Comparison of ENCODE assay signal across 1 cellular context in genomic region chr19:8320564-8321066, GRCh38.
TF ChIP-seq lines count a peak whose summit lies in the region.

No MANE protein-coding gene starts in this region.

TF ChIP-seq in K562, 482 proteins besides CTCF, POLR2A, EP300 and RAD21 (continued from another document):
- no peak for TF ChIP-seq MGA (IDR thresholded peaks at IDR 0.05)
- TF ChIP-seq COPS2 (conservative IDR thresholded peaks at IDR 0.05) = no peak
- no peak for TF ChIP-seq RBM15 (IDR thresholded peaks at IDR 0.05; ENCODE audit: insufficient read depth, low read length)
- 0 out of 2 replicates have a peak, but pooled peaks have one; percentile 12 for TF ChIP-seq ARID3B (CRISPR knock-in tag; IDR thresholded peaks at IDR 0.05; ENCODE audit: borderline replicate concordance)
- no peak for TF ChIP-seq RBM25 (IDR thresholded peaks at IDR 0.05; ENCODE audit: low read depth, low read length, severe bottlenecking)
- 0 out of 2 replicates have a peak, but pooled peaks have one; percentile 16 for TF ChIP-seq ZBTB2 (IDR thresholded peaks at IDR 0.05)
- no peak for TF ChIP-seq MEF2A (IDR thresholded peaks at IDR 0.05; ENCODE audit: control insufficient read depth, low read depth, low read length)
- no peak for TF ChIP-seq HEY1 (CRISPR knock-in tag; IDR thresholded peaks at IDR 0.05; ENCODE audit: borderline replicate concordance)
- no peak for TF ChIP-seq CHD2 (IDR thresholded peaks at IDR 0.05; ENCODE audit: low read depth, low read length)
- 0 out of 2 replicates have a peak, but pooled peaks have one; percentile 5 for TF ChIP-seq ARID4B (CRISPR knock-in tag; IDR thresholded peaks at IDR 0.05)
- no peak for TF ChIP-seq HDAC1 (IDR thresholded peaks at IDR 0.05)
- TF ChIP-seq KLF10 (CRISPR knock-in tag; IDR thresholded peaks at IDR 0.05) = no peak
- no peak for TF ChIP-seq ZBTB9 (CRISPR knock-in tag; IDR thresholded peaks at IDR 0.05)
- TF ChIP-seq ZBTB34 (CRISPR knock-in tag; IDR thresholded peaks at IDR 0.05) = no peak
- peak; percentile 17 for TF ChIP-seq BRD9 (IDR thresholded peaks at IDR 0.05; ENCODE audit: low read depth, partially characterized antibody)
- no peak for TF ChIP-seq CBFA2T2 (conservative IDR thresholded peaks at IDR 0.05)
- TF ChIP-seq ZNF133 (CRISPR knock-in tag; IDR thresholded peaks at IDR 0.05) = no peak
- TF ChIP-seq RBM17 (IDR thresholded peaks at IDR 0.05; ENCODE audit: borderline replicate concordance, low read depth, low read length) = no peak
- no peak for TF ChIP-seq KLF1 (tag; IDR thresholded peaks at IDR 0.05)
- TF ChIP-seq RFX5 (IDR thresholded peaks at IDR 0.05; ENCODE audit: low read depth, low read length) = no peak
- no peak for TF ChIP-seq KDM1A (IDR thresholded peaks at IDR 0.05)
- TF ChIP-seq ZBTB8A (IDR thresholded peaks at IDR 0.05; ENCODE audit: partially characterized antibody) = no peak
- TF ChIP-seq SRSF1 (IDR thresholded peaks at IDR 0.05; ENCODE audit: low read depth, low read length) = no peak
- no peak for TF ChIP-seq TRIM24 (IDR thresholded peaks at IDR 0.05)
- no peak for TF ChIP-seq HMBOX1 (IDR thresholded peaks at IDR 0.05)
- TF ChIP-seq HMGXB4 (CRISPR knock-in tag; IDR thresholded peaks at IDR 0.05) = no peak
- no peak for TF ChIP-seq RFX1 (IDR thresholded peaks at IDR 0.05)
- no peak for TF ChIP-seq ID3 (CRISPR knock-in tag; IDR thresholded peaks at IDR 0.05)
- no peak for TF ChIP-seq ID3 (tag; IDR thresholded peaks at IDR 0.05)
- 0 out of 2 replicates have a peak, but pooled peaks have one; percentile 59 for TF ChIP-seq HDGF (IDR thresholded peaks at IDR 0.05)
